ENCODE assay signal across 8 cellular contexts in the genomic region with DNA sequence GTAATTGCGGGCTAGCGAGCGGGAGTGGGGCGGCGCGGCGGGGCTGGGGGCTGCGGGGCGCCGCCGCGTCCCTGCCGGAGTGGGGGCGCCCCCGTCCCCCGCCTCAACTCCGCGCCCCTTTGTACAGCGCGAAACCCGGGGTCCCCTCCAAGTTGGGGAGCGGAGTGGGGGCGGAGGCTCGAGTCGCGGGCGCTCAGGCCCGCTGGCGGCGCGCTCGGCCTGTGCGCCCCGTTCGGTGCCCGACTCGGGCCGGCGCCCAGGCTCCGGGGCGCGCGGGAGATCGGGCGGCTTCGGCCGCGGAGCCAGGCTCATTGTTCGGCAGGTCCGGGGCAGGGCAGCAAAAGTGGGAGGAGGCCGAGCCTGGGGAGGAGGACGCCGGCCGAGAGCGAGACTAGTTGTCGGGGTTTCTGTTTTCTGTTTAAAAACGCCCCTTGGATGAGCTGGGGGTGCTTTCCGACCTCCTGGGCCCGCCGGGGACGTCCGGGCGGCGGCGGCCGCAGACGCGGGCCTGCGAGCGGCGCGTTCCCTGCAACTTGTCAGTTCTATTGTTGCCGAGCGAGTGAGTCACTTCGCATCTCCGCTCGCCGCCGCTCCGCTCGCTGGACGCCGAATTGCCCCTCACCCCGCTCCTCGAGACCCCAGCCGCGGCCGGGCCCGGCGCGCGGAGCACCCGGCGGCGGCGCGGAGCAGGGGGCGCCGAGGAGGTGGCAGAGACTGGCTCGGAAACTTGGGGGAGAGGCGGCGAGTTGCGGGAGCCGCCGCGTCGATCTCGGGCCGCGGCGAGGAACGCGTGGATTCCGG. TPM values are rescaled to one million over a fixed set of nuclear protein-coding genes. Genes with fewer than 3 reads are reported as not detected.
DNase-seq lines count a peak whose midpoint lies in the region; ATAC-seq and TF ChIP-seq lines count a peak whose summit lies in the region.

No MANE protein-coding gene starts in this region.

- peak overlapping the region; percentile 91 for H2AFZ ChIP-seq in PC-3 (ENCODE audit: low read length)
- peak overlapping the region; percentile 75 for H2AFZ ChIP-seq in neural progenitor cell (replicated peaks)

- peak overlapping the region; percentile 83 for H3K4me3 ChIP-seq in AG04449 (ENCODE audit: low read depth, low read length)
- H3K4me3 ChIP-seq in PC-3 (ENCODE audit: low read length), result peak overlapping the region; percentile 90
- H3K4me3 ChIP-seq in fibroblast of pulmonary artery (replicated peaks; ENCODE audit: low read depth, low read length), result peak overlapping the region; percentile 75
- H3K4me3 ChIP-seq in neural progenitor cell, result peak overlapping the region; percentile 96

- no TSS peak for BruUV-seq in PC-3 (replicated peaks; lab: Mats Ljungman, UMichigan)

- H3K27me3 Mint-ChIP-seq in neural progenitor cell (ENCODE audit: insufficient read depth, low read depth), result peaks cover 7% of the 10 kb centered on the region

- H4K20me1 ChIP-seq in PC-3 (ENCODE audit: low read length) (no peaks in the 10 kb centered on the region), neural progenitor cell (ENCODE audit: low read depth) (peaks cover 38% of the 10 kb centered on the region)

- H3K4me2 ChIP-seq in PC-3 (ENCODE audit: low read length) (peak overlapping the region; percentile 80), neural progenitor cell (peak overlapping the region; percentile 91)

- ATAC-seq in GM18858 (IDR thresholded peaks at IDR 0.05; ENCODE audit: unreplicated experiment), result peak; percentile 24
- peak; percentile 30 for ATAC-seq in HG03066 (IDR thresholded peaks at IDR 0.05; ENCODE audit: low read depth, unreplicated experiment)
- peak; percentile 19 for ATAC-seq in PC-3

- peak overlapping the region; percentile 95 for H3K9ac ChIP-seq in PC-3 (ENCODE audit: low read length)
- peak overlapping the region; percentile 95 for H3K9ac ChIP-seq in neural progenitor cell

- TF ChIP-seq CTCF in AG04449 (IDR thresholded peaks at IDR 0.05; ENCODE audit: insufficient read depth, low read length, missing control alignments), result no peak
- no peak for TF ChIP-seq CTCF in PC-3 (conservative IDR thresholded peaks at IDR 0.05; ENCODE audit: low read depth, low read length)
- TF ChIP-seq CTCF in fibroblast of pulmonary artery (IDR thresholded peaks at IDR 0.05; ENCODE audit: low read length, missing control alignments), result no peak
- no peak for TF ChIP-seq CTCF in neural progenitor cell (IDR thresholded peaks at IDR 0.05)

- H3K9me3 Mint-ChIP-seq in neural progenitor cell, result peaks cover 17% of the 10 kb centered on the region

- H3K36me3 ChIP-seq in PC-3 (ENCODE audit: low read depth, low read length) (0 out of 2 replicates have a peak, but pooled peaks cover 4% of the 10 kb centered on the region), neural progenitor cell (peaks cover 19% of the 10 kb centered on the region)

- H3F3A ChIP-seq in PC-3 (ENCODE audit: low read length, unreplicated experiment), result no peaks in the 10 kb centered on the region
- peaks cover 10% of the 10 kb centered on the region for H3F3A ChIP-seq in neural progenitor cell (ENCODE audit: low read depth)

- H3K4me1 Mint-ChIP-seq in neural progenitor cell, result peaks cover 33% of the 10 kb centered on the region

- peak overlapping the region; percentile 26 for H3K27ac ChIP-seq in PC-3 (ENCODE audit: low read length)
- H3K27ac ChIP-seq in neural progenitor cell, result peak overlapping the region; percentile 93

- H3K27me3 ChIP-seq in PC-3 (ENCODE audit: low read length) (no peaks in the 10 kb centered on the region), neural progenitor cell (no peaks in the 10 kb centered on the region)

- CTCF ChIA-PET in AG04449 (lab: Yijun Ruan, JAX), result interaction anchor here (0.8 to 2.8 kb wide), 10 partner anchors 11 to 623 kb away, joined by 3 to 14 read pairs (median 3); no protein-coding TSS in a partner anchor
- CTCF ChIA-PET in PC-3 (lab: Charles Lee), result no interaction called here

- no peaks in the 10 kb centered on the region for H3K9me2 ChIP-seq in PC-3 (replicated peaks; ENCODE audit: low read length)

- peaks cover 34% of the 10 kb centered on the region for H3K36me3 Mint-ChIP-seq in neural progenitor cell

- no peak overlapping the region for H3K27ac Mint-ChIP-seq in neural progenitor cell

- peaks cover 28% of the 10 kb centered on the region for H3K4me1 ChIP-seq in PC-3 (ENCODE audit: insufficient read depth, low read length)
- peaks cover 39% of the 10 kb centered on the region for H3K4me1 ChIP-seq in neural progenitor cell

- intact Hi-C loops in PC-3 (cut with micrococcal nuclease), result loop anchor here (1.0 to 10.0 kb wide), 4 partner anchors 32 to 293 kb away; a partner anchor contains a TSS

- peak overlapping the region; percentile 98 for H3K4me3 Mint-ChIP-seq in neural progenitor cell

- peaks cover 46% of the 10 kb centered on the region for H3K79me2 ChIP-seq in PC-3 (ENCODE audit: low read length)
- H3K79me2 ChIP-seq in neural progenitor cell (ENCODE audit: low read depth), result peaks cover 62% of the 10 kb centered on the region

- DNase-seq in AG04449 (ENCODE audit: low read depth, low spot score) (no peak), PC-3 (peak; percentile 57), fibroblast of pulmonary artery (ENCODE audit: low read depth) (peak; percentile 73), neural progenitor cell (ENCODE audit: low spot score) (peak; percentile 87), superior temporal gyrus (ENCODE audit: extremely low spot score) (peak; percentile 22)
- DNase-seq in activated effector memory CD4-positive, alpha-beta T cell treated with anti-CD3 and anti-CD28 coated beads, Interleukin-2, amount 50 U/mL, for 16 hours, result peak; percentile 84

- H3K9me3 ChIP-seq in PC-3 (ENCODE audit: low read length) (no peaks in the 10 kb centered on the region), neural progenitor cell (ENCODE audit: low read depth) (no peaks in the 10 kb centered on the region)

- POLR2A ChIA-PET in AG04449 (lab: Yijun Ruan, JAX), result interaction anchor here (1.1 to 1.7 kb wide), 3 partner anchors 9 to 428 kb away, joined by 3 to 4 read pairs (median 4); no protein-coding TSS in a partner anchor
- POLR2A ChIA-PET in PC-3 (lab: Charles Lee; ENCODE audit: unreplicated experiment), result interaction anchor here (0.7 kb wide), 1 partner anchor 296 kb away, joined by 4 read pairs; no protein-coding TSS in a partner anchor

RNA-seq across cellular contexts. Expression of a gene that starts 0.7 kb away (rescaled TPM):
- total RNA-seq in PC-3 (2014; rRNA removed) (78.3 and 103 TPM in 2 replicates), neural progenitor cell (ENCODE audit: low replicate concordance) (130 and 149 TPM in 2 replicates)
